Comparison of ENCODE assay signal across 8 cellular contexts in the genomic region with DNA sequence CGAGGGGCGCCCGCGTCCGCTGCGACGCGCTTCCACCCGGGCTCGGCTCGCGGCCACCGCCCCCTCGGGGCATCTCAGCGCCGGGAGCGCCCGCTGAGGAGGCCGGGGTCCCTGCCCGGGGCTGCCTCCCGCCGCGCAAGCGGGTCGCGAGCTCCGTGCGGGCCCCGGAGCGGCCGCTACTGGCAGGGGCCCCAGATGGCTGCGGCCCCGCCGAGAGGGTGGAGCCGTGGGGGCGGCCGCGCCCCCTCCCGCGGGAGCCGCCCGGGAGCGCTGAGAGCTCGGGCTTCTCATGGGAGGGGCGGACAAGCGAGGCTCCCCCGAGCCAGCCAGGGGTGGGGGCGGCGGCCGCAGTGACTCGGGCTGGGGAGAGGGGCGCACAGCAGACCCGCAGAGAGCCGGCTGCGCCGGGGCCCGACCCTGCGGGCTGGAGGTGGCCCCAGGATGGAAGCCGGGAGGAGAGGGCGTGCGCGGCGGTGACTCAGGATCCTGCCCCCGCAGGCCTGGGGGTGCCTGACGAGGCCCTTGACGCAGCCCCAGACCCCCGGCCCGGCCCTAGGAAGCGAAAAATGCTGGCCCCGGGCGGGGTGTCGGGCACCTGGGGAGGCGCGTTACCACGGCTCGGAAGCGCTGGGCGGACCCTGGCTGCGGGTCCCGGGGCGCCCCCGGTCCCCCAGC. TPM values are rescaled to one million over a fixed set of nuclear protein-coding genes. Genes with fewer than 3 reads are reported as not detected.
DNase-seq lines count a peak whose midpoint lies in the region; ATAC-seq and TF ChIP-seq lines count a peak whose summit lies in the region.

No MANE protein-coding gene starts in this region.

- H3K27me3 Mint-ChIP-seq in CD4-positive, alpha-beta T cell, result peaks cover 11% of the 10 kb centered on the region

- no peak overlapping the region for H3K27ac Mint-ChIP-seq in CD4-positive, alpha-beta T cell

- no peaks in the 10 kb centered on the region for H3K9me3 Mint-ChIP-seq in CD4-positive, alpha-beta T cell

- H3K9me3 ChIP-seq in CD4-positive, alpha-beta T cell (ENCODE audit: control insufficient read depth, low read length), result no peaks in the 10 kb centered on the region
- no peaks in the 10 kb centered on the region for H3K9me3 ChIP-seq in cardiac muscle cell (ENCODE audit: low read depth)

- H3K27ac ChIP-seq in CD4-positive, alpha-beta T cell (ENCODE audit: low read depth, low read length), result no peak overlapping the region
- H3K27ac ChIP-seq in cardiac muscle cell (peak overlapping the region; percentile 82), rectal smooth muscle tissue (ENCODE audit: low read depth, low read length) (peak overlapping the region; percentile 70)

- intact Hi-C loops in CD4-positive, alpha-beta T cell (cut with DNase I, micrococcal nuclease), result loop anchor here in 1 of 2 experiments (2.0 to 10.0 kb wide), 4 partner anchors 46 to 380 kb away; no protein-coding TSS in a partner anchor

- DNase-seq in CD4-positive, alpha-beta T cell, result peak in 5 of 10 experiments; percentile 7 to 43 (median 12)
- DNase-seq in LHCN-M2 (ENCODE audit: low read depth) (peak; percentile 11), cardiac muscle cell (ENCODE audit: low read depth in 1 of 2, low spot score in 1 of 2) (peak; percentile 44 to 51), NCI-H187 (lab: John Stamatoyannopoulos, UW) (no peak)
- peak; percentile 78 for DNase-seq in activated effector memory CD4-positive, alpha-beta T cell treated with anti-CD3 and anti-CD28 coated beads, Interleukin-2, amount 50 U/mL, for 16 hours

- H3K4me1 ChIP-seq in cardiac muscle cell (ENCODE audit: low read depth) (peaks cover 27% of the 10 kb centered on the region), rectal smooth muscle tissue (ENCODE audit: control insufficient read depth, insufficient read depth, low read length) (peaks cover 9% of the 10 kb centered on the region)

- H3K27me3 ChIP-seq in CD4-positive, alpha-beta T cell (ENCODE audit: control insufficient read depth, insufficient read depth, low read length), result peaks cover 10% of the 10 kb centered on the region
- H3K27me3 ChIP-seq in cardiac muscle cell (no peaks in the 10 kb centered on the region), rectal smooth muscle tissue (ENCODE audit: control insufficient read depth, insufficient read depth, low read length) (no peaks in the 10 kb centered on the region)

- POLR2A ChIA-PET in CD4-positive, alpha-beta T cell (lab: Charles Lee), result interaction anchor here (0.6 to 1.6 kb wide), 3 partner anchors 29 to 232 kb away, joined by 3 to 4 read pairs (median 3); a partner anchor contains a TSS

- TF ChIP-seq CTCF in CD4-positive, alpha-beta T cell (IDR thresholded peaks at IDR 0.05), result no peak
- no peak for TF ChIP-seq CTCF in cardiac muscle cell (IDR thresholded peaks at IDR 0.05; ENCODE audit: low read depth, low read length)

- H3K36me3 ChIP-seq in cardiac muscle cell, result no peaks in the 10 kb centered on the region
- no peaks in the 10 kb centered on the region for H3K36me3 ChIP-seq in rectal smooth muscle tissue (ENCODE audit: control insufficient read depth, insufficient read depth, low read length)

- no peak overlapping the region for H3K9ac ChIP-seq in rectal smooth muscle tissue (ENCODE audit: low read length)

- CTCF ChIA-PET in CD4-positive, alpha-beta T cell (lab: Charles Lee), result interaction anchor here (0.5 kb wide), 1 partner anchor 1561 kb away, joined by 3 read pairs; no protein-coding TSS in a partner anchor

- ATAC-seq in CD4-positive, alpha-beta T cell (ENCODE audit: poor library complexity), result peak; percentile 42
- peak; percentile 34 for ATAC-seq in GM19452 (IDR thresholded peaks at IDR 0.05; ENCODE audit: unreplicated experiment)
- no peak for ATAC-seq in GM21786 (IDR thresholded peaks at IDR 0.05; ENCODE audit: unreplicated experiment)

- no peak overlapping the region for H3K4me3 Mint-ChIP-seq in CD4-positive, alpha-beta T cell

- H3K4me1 Mint-ChIP-seq in CD4-positive, alpha-beta T cell (ENCODE audit: low read depth), result peaks cover 13% of the 10 kb centered on the region

- peaks cover 7% of the 10 kb centered on the region for H3K36me3 Mint-ChIP-seq in CD4-positive, alpha-beta T cell (ENCODE audit: low read depth)

- H3K4me3 ChIP-seq in cardiac muscle cell, result peak overlapping the region; percentile 85
- peak overlapping the region; percentile 68 for H3K4me3 ChIP-seq in rectal smooth muscle tissue (ENCODE audit: low read length)

RNA-seq across cellular contexts. Expression of a gene that starts 0.6 kb away (rescaled TPM):
- total RNA-seq in CD4-positive, alpha-beta T cell, result 1 to 10 TPM in 1 of 2 experiments, under 1 TPM in 1; 0.95 to 1.0 TPM
- total RNA-seq in LHCN-M2 (2014; rRNA removed) (23.3 and 24.8 TPM in 2 replicates), cardiac muscle cell (31.5 and 42.8 TPM in 2 replicates)
- 6.8 TPM for polyA plus RNA-seq in LHCN-M2 (2012)
- polyA plus RNA-seq in cardiac muscle cell, result 10.0 and 16.5 TPM in 2 replicates

RNA-seq across cellular contexts. Expression of a gene that starts 44.1 kb away (rescaled TPM):
- 1 to 10 TPM; 4.0 to 4.8 TPM for total RNA-seq in CD4-positive, alpha-beta T cell
- total RNA-seq in LHCN-M2 (2014; rRNA removed) (31.7 and 33.8 TPM in 2 replicates), cardiac muscle cell (44.5 and 45.2 TPM in 2 replicates)
- 30.0 TPM for polyA plus RNA-seq in LHCN-M2 (2012)
- polyA plus RNA-seq in cardiac muscle cell, result 8.2 and 9.0 TPM in 2 replicates

Comparison
In these comparisons a context has a peak if more than half of its experiments do, and no peak if none do; other contexts are left out.
1. DNase-seq: peak in LHCN-M2 (single experiment), activated effector memory CD4-positive, alpha-beta T cell treated with anti-CD3 and anti-CD28 coated beads, Interleukin-2, amount 50 U/mL, for 16 hours (single experiment) and cardiac muscle cell (2 of 2); none in NCI-H187 (0 of 2).
2. RNA of a gene that starts 0.6 kb away (total RNA-seq): 31.5 to 42.8 TPM in cardiac muscle cell and 23.3 to 24.8 TPM in LHCN-M2; 0.95 to 1.0 TPM in CD4-positive, alpha-beta T cell; every median in the first group is over 10 times any median in the second.